In genomic region chr12:5648692-5649338, GRCh38 we compare ENCODE assay signal across 9 cellular contexts.
DNase-seq lines count a peak whose midpoint lies in the region; ATAC-seq lines count a peak whose summit lies in the region.
"Had no signal": no experiment of that assay in that cellular context is flagged by ENCODE, and none has a peak within 500 bp of the region (broad histone marks: within the 10 kb centered on the region; RNA-seq: fewer than 3 reads in every experiment).

No MANE protein-coding gene starts in this region.

- H3K27me3 Mint-ChIP-seq in activated T-helper 17 cell treated with anti-CD3 and anti-CD28 coated beads, Interleukin-2, amount 50 U/mL, for 72 hours = peaks cover 11% of the 10 kb centered on the region

- H3K4me1 Mint-ChIP-seq in activated T-helper 17 cell treated with anti-CD3 and anti-CD28 coated beads, Interleukin-2, amount 50 U/mL, for 72 hours = no peaks in the 10 kb centered on the region
- H3K4me1 Mint-ChIP-seq: IgD-negative memory B cell had no signal

- DNase-seq in ELR (ENCODE audit: low read depth) (peak; percentile 49), NCI-H2081 treated with DMSO at 0.1 percent for 48 hours (lab: John Stamatoyannopoulos, UW) (peak; percentile 15), cerebellar cortex (ENCODE audit: low spot score) (peak; percentile 49), medulla oblongata (ENCODE audit: extremely low spot score) (peak; percentile 12), mucosa of gallbladder (ENCODE audit: low spot score) (no peak)
- no peak for DNase-seq in activated CD8-positive, alpha-beta memory T cell treated with anti-CD3 and anti-CD28 coated beads, Interleukin-2, amount 50 U/mL, for 4 hours

- no peaks in the 10 kb centered on the region for H3K36me3 Mint-ChIP-seq in activated T-helper 17 cell treated with anti-CD3 and anti-CD28 coated beads, Interleukin-2, amount 50 U/mL, for 72 hours (ENCODE audit: low read depth)
- H3K36me3 Mint-ChIP-seq: IgD-negative memory B cell had no signal

- H3K4me3 Mint-ChIP-seq in activated T-helper 17 cell treated with anti-CD3 and anti-CD28 coated beads, Interleukin-2, amount 50 U/mL, for 72 hours = no peak overlapping the region
- H3K4me3 Mint-ChIP-seq: IgD-negative memory B cell had no signal

- ATAC-seq in activated T-helper 17 cell treated with anti-CD3 and anti-CD28 coated beads, Interleukin-2, amount 50 U/mL, for 72 hours (replicated peaks) = no peak
- ATAC-seq in HG03378 (IDR thresholded peaks at IDR 0.05; ENCODE audit: unreplicated experiment) = no peak

- no peak overlapping the region for H3K27ac Mint-ChIP-seq in activated T-helper 17 cell treated with anti-CD3 and anti-CD28 coated beads, Interleukin-2, amount 50 U/mL, for 72 hours
- H3K27ac Mint-ChIP-seq: IgD-negative memory B cell had no signal

- no peaks in the 10 kb centered on the region for H3K9me3 Mint-ChIP-seq in activated T-helper 17 cell treated with anti-CD3 and anti-CD28 coated beads, Interleukin-2, amount 50 U/mL, for 72 hours

Comparison
In these comparisons a context has a peak if more than half of its experiments do, and no peak if none do; other contexts are left out.
1. DNase-seq: peak in ELR (single experiment), NCI-H2081 treated with DMSO at 0.1 percent for 48 hours (single experiment), cerebellar cortex (single experiment) and medulla oblongata (single experiment); none in mucosa of gallbladder (single experiment) and activated CD8-positive, alpha-beta memory T cell treated with anti-CD3 and anti-CD28 coated beads, Interleukin-2, amount 50 U/mL, for 4 hours (single experiment).